9 cellular contexts compared by ENCODE assay signal in the genomic region with DNA sequence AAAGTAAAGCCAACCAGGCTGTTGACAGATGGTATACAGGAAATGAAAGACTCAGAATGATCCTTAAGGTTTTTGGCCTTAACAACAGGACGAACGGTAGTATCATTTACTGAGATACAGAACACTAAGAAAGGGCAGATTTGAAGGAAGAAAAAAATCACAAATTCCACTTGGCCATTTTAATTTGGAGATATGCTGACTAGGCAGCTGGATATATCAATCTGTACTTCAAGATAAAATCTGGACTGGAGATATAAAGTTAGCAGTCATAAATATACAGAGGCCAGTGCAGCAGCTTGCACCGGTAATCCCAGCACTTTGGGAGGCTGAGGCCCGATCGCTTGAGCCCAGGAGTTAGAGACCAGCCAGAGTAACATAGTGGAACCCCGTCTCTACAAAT. TPM values are rescaled to one million over a fixed set of nuclear protein-coding genes. Genes with fewer than 3 reads are reported as not detected.
A peak's percentile ranks its signal among the peaks of the same experiment; 100 is the strongest.
DNase-seq lines count a peak whose midpoint lies in the region; ATAC-seq and TF ChIP-seq lines count a peak whose summit lies in the region.
"Had no signal": no experiment of that assay in that cellular context is flagged by ENCODE, and none has a peak within 500 bp of the region (broad histone marks: within the 10 kb centered on the region; RNA-seq: fewer than 3 reads in every experiment).

No MANE protein-coding gene starts in this region.

- ATAC-seq in HG02759 (IDR thresholded peaks at IDR 0.05; ENCODE audit: unreplicated experiment) = no peak
- ATAC-seq: foreskin keratinocyte had no signal

- H3K36me3 Mint-ChIP-seq in CD8-positive, alpha-beta memory T cell = peaks cover 0 to 38% (median 0%) of the 10 kb centered on the region in 3 donors
- H3K36me3 Mint-ChIP-seq in chondrocyte (ENCODE audit: low read depth) (no peaks in the 10 kb centered on the region), neural crest cell (ENCODE audit: low read depth) (no peaks in the 10 kb centered on the region)

- no peak overlapping the region for H3K4me3 ChIP-seq in CD8-positive, alpha-beta memory T cell (ENCODE audit: low read length)
- H3K4me3 ChIP-seq in MG63 = peak overlapping the region; percentile 95

- TF ChIP-seq CTCF in chondrocyte (IDR thresholded peaks at IDR 0.05) (no peak), neural crest cell (conservative IDR thresholded peaks at IDR 0.05) (no peak)

- CTCF ChIA-PET in CD8-positive, alpha-beta memory T cell (lab: Charles Lee) = no interaction called here

- POLR2A ChIA-PET in CD8-positive, alpha-beta memory T cell (lab: Charles Lee) = interaction anchor here (0.6 kb wide), 1 partner anchor 38 kb away, joined by 3 read pairs; no protein-coding TSS in a partner anchor

- no peaks in the 10 kb centered on the region for H3K36me3 ChIP-seq in CD8-positive, alpha-beta memory T cell (ENCODE audit: insufficient read depth, low read length)
- peaks cover 27% of the 10 kb centered on the region for H3K36me3 ChIP-seq in MG63

- H3K27ac Mint-ChIP-seq in CD8-positive, alpha-beta memory T cell = peak overlapping the region in 7 of 8 donors; percentile 5 to 90 (median 50)
- H3K27ac Mint-ChIP-seq in chondrocyte (ENCODE audit: unreplicated experiment) (no peak overlapping the region), neural crest cell (ENCODE audit: unreplicated experiment) (no peak overlapping the region)

- no peak for DNase-seq in CD8-positive, alpha-beta memory T cell
- DNase-seq in MG63 = no peak
- DNase-seq in chondrocyte (ENCODE audit: low spot score) = no peak
- DNase-seq in neural crest cell (ENCODE audit: low read depth, low spot score) = no peak
- DNase-seq in COLO668 (lab: John Stamatoyannopoulos, UW; ENCODE audit: unreplicated experiment) = no peak
- DNase-seq in GOT3 (lab: John Stamatoyannopoulos, UW) = no peak
- DNase-seq in hepatic stellate cell (ENCODE audit: low spot score) = no peak
- DNase-seq: foreskin keratinocyte had no signal

- H3K4me1 Mint-ChIP-seq in CD8-positive, alpha-beta memory T cell = peaks cover 50 to 75% (median 67%) of the 10 kb centered on the region in 3 donors
- peaks cover 26% of the 10 kb centered on the region for H3K4me1 Mint-ChIP-seq in chondrocyte (ENCODE audit: low read depth)
- H3K4me1 Mint-ChIP-seq in neural crest cell = peaks cover 35% of the 10 kb centered on the region

- no peaks in the 10 kb centered on the region for H3K9me3 Mint-ChIP-seq in CD8-positive, alpha-beta memory T cell
- no peaks in the 10 kb centered on the region for H3K9me3 Mint-ChIP-seq in chondrocyte (ENCODE audit: low read depth)
- no peaks in the 10 kb centered on the region for H3K9me3 Mint-ChIP-seq in neural crest cell

- H3K27me3 ChIP-seq in CD8-positive, alpha-beta memory T cell (ENCODE audit: insufficient read depth, low read length, poor library complexity, severe bottlenecking) = no peaks in the 10 kb centered on the region
- no peaks in the 10 kb centered on the region for H3K27me3 ChIP-seq in MG63
- H3K27me3 ChIP-seq: foreskin keratinocyte had no signal

- peak overlapping the region; percentile 93 to 98 (median 96) for H3K4me3 Mint-ChIP-seq in CD8-positive, alpha-beta memory T cell
- H3K4me3 Mint-ChIP-seq in chondrocyte (ENCODE audit: unreplicated experiment) (peak overlapping the region; percentile 13), neural crest cell (peak overlapping the region; percentile 97)

- H3K27ac ChIP-seq in CD8-positive, alpha-beta memory T cell (ENCODE audit: low read depth, low read length) = no peak overlapping the region

- no peaks in the 10 kb centered on the region for H3K9me3 ChIP-seq in CD8-positive, alpha-beta memory T cell (ENCODE audit: low read length)
- no peaks in the 10 kb centered on the region for H3K9me3 ChIP-seq in MG63

- H3K4me1 ChIP-seq in CD8-positive, alpha-beta memory T cell (ENCODE audit: insufficient read depth, low read length) = peaks cover 11% of the 10 kb centered on the region

- no peaks in the 10 kb centered on the region for H3K27me3 Mint-ChIP-seq in CD8-positive, alpha-beta memory T cell
- no peaks in the 10 kb centered on the region for H3K27me3 Mint-ChIP-seq in chondrocyte (ENCODE audit: low read depth)
- H3K27me3 Mint-ChIP-seq in neural crest cell (ENCODE audit: low read depth) = peaks cover 4% of the 10 kb centered on the region

RNA-seq across cellular contexts. Expression of a gene that starts 1.3 kb away (rescaled TPM):
- 10 to 100 TPM; 41.6 to 46.5 TPM for total RNA-seq in CD8-positive, alpha-beta memory T cell
- 23.0 TPM for polyA plus RNA-seq in CD8-positive, alpha-beta memory T cell
- total RNA-seq in MG63 (2014; rRNA removed; shearing (Covaris generic); ENCODE audit: low replicate concordance) = 19.4 and 25.8 TPM in 2 replicates
- total RNA-seq in chondrocyte = 17.5 to 31.9 TPM (median 18.7 TPM) in 3 replicates
- 51.2 and 53.8 TPM in 2 replicates for total RNA-seq in neural crest cell

RNA-seq across cellular contexts. Expression of a gene that starts 28.0 kb away (rescaled TPM):
- 10 to 100 TPM; 45.7 to 53.9 TPM for total RNA-seq in CD8-positive, alpha-beta memory T cell
- 49.3 TPM for polyA plus RNA-seq in CD8-positive, alpha-beta memory T cell
- 30.9 and 114 TPM in 2 replicates for total RNA-seq in MG63 (2014; rRNA removed; shearing (Covaris generic); ENCODE audit: low replicate concordance)
- total RNA-seq in chondrocyte = 45.4 to 55.8 TPM (median 52.7 TPM) in 3 replicates
- total RNA-seq in neural crest cell = 66.5 and 70.2 TPM in 2 replicates

Comparison
In these comparisons a context has a peak if more than half of its experiments do, and no peak if none do; other contexts are left out.
1. H3K27ac Mint-ChIP-seq: peak in CD8-positive, alpha-beta memory T cell (7 of 8); none in chondrocyte (single experiment) and neural crest cell (single experiment).
2. H3K4me3 Mint-ChIP-seq: peak in every context shown above with its lines; median percentile 97 in neural crest cell; 96 in CD8-positive, alpha-beta memory T cell; 13 in chondrocyte.